In genomic region chr18:3029215-3029972, GRCh38 we compare ENCODE assay signal across 10 cellular contexts. TPM values are rescaled to one million over a fixed set of nuclear protein-coding genes. Genes with fewer than 3 reads are reported as not detected.
DNase-seq lines count a peak whose midpoint lies in the region; ATAC-seq, FAIRE-seq and TF ChIP-seq lines count a peak whose summit lies in the region.
"Had no signal": no experiment of that assay in that cellular context is flagged by ENCODE, and none has a peak within 500 bp of the region (broad histone marks: within the 10 kb centered on the region; RNA-seq: fewer than 3 reads in every experiment).

No MANE protein-coding gene starts in this region.

- H2AFZ ChIP-seq in PC-9 (0 out of 2 replicates have a peak overlapping the region, but pooled peaks have one; percentile 32), H1 (ENCODE audit: low read length) (peak overlapping the region; percentile 95), mesenchymal stem cell (ENCODE audit: low read depth, low read length) (peak overlapping the region; percentile 93)

- DNase-seq in PC-9 (no peak), H1 (ENCODE audit: low read depth in 1 of 2, low spot score in 2 of 2) (no peak), mesenchymal stem cell (peak; percentile 88), transverse colon (peak; percentile 17), glutamatergic neuron (no peak)
- no peak for DNase-seq in naive thymus-derived CD8-positive, alpha-beta T cell
- no peak for DNase-seq in effector CD4-positive, alpha-beta T cell
- DNase-seq: NCI-H1048, NCI-H510A, psoas muscle had no signal

- no peaks in the 10 kb centered on the region for H3K23me2 ChIP-seq in H1 (ENCODE audit: low read depth, low read length)

- POLR2A ChIA-PET in PC-9 (lab: Charles Lee; ENCODE audit: unreplicated experiment) (no interaction called here), H1 (lab: Charles Lee; ENCODE audit: partially characterized antibody) (interaction anchor here (0.7 kb wide), 1 partner anchor 9 kb away, joined by 3 read pairs; no protein-coding TSS in a partner anchor)
- POLR2A ChIA-PET in naive thymus-derived CD8-positive, alpha-beta T cell (lab: Charles Lee), result no interaction called here

- in situ Hi-C loops in transverse colon (cut with MboI; ENCODE audit: low pct_ligation_motif_present in 1 of 4, low pct_unique_long_range_greater_than_20kb in 1 of 4, low sequenced_read_pairs in 3 of 4), result no loop called here

- TF ChIP-seq EP300 in H1 (IDR thresholded peaks at IDR 0.05; ENCODE audit: borderline replicate concordance in 1 of 2, low read depth in 2 of 2, low read length in 2 of 2) (no peak), transverse colon (IDR thresholded peaks at IDR 0.05; ENCODE audit: low read depth) (no peak)

- H2BK120ac ChIP-seq in H1 (replicated peaks; ENCODE audit: low read depth, low read length) (no peak overlapping the region), mesenchymal stem cell (ENCODE audit: low read depth, low read length) (no peak overlapping the region)

- H3K27ac Mint-ChIP-seq in naive thymus-derived CD8-positive, alpha-beta T cell, result peak overlapping the region in 2 of 10 donors; percentile 83 to 85
- H3K27ac Mint-ChIP-seq in glutamatergic neuron (ENCODE audit: unreplicated experiment), result no peak overlapping the region

- H2BK5ac ChIP-seq in H1 (ENCODE audit: low read depth, low read length) (no peak overlapping the region), mesenchymal stem cell (ENCODE audit: low read depth, low read length, poor library complexity, severe bottlenecking) (no peak overlapping the region)

- no peaks in the 10 kb centered on the region for H3K79me2 ChIP-seq in PC-9 (ENCODE audit: low read depth)
- H3K79me2 ChIP-seq in H1 (ENCODE audit: control insufficient read depth in 1 of 2, insufficient read depth in 2 of 2, low read length in 2 of 2), result no peaks in the 10 kb centered on the region

- H3K14ac ChIP-seq in H1 (ENCODE audit: insufficient read length) (no peak overlapping the region), mesenchymal stem cell (ENCODE audit: low read length in 2 of 2) (peak overlapping the region in 1 of 2 experiments; percentile 77)

- TF ChIP-seq RAD21 in H1 (IDR thresholded peaks at IDR 0.05 in 1 of 2, conservative IDR thresholded peaks at IDR 0.05 in 1 of 2; ENCODE audit: low read depth in 2 of 2, low read length in 2 of 2), result no peak

- no peak for FAIRE-seq in H1 (lab: Jason Lieb, UNC)

- H2BK20ac ChIP-seq in H1 (ENCODE audit: low read length), result no peak overlapping the region

- H3K4me2 ChIP-seq in PC-9 (no peak overlapping the region), H1 (ENCODE audit: insufficient read depth in 1 of 2, low read depth in 2 of 2, low read length in 2 of 2) (no peak overlapping the region), mesenchymal stem cell (ENCODE audit: low read length, poor library complexity, severe bottlenecking) (no peak overlapping the region)

- no peaks in the 10 kb centered on the region for H3K9me2 ChIP-seq in PC-9 (ENCODE audit: insufficient read depth)

- WGBS in H1 (ENCODE audit: extremely low coverage in 1 of 2, insufficient coverage in 1 of 2, insufficient read length in 1 of 2, insufficient replicate concordance in 2 of 2, low coverage in 1 of 2, low lambda C conversion rate in 2 of 2, missing lambda C conversion rate in 1 of 2), 2 experiments, result 86% methylated on average over 11 of the region's 12 CpGs; no CpG with 5 or more reads in 1 of the 2 experiments
- 22% methylated on average over 8 of the region's 12 CpGs for WGBS in mesenchymal stem cell
- WGBS in transverse colon (ENCODE audit: low coverage in 1 of 2), 2 donors, result 32 to 35% methylated on average over 6 to 12 of the region's 12 CpGs

- no peak overlapping the region for H2AK5ac ChIP-seq in H1 (ENCODE audit: low read depth, low read length)
- H2AK5ac ChIP-seq in mesenchymal stem cell (ENCODE audit: low read length, severe bottlenecking), result no peak overlapping the region

- no peaks in the 10 kb centered on the region for H3K79me1 ChIP-seq in H1 (ENCODE audit: low read depth, low read length)
- H3K79me1 ChIP-seq in mesenchymal stem cell (replicated peaks; ENCODE audit: low read length, poor library complexity, severe bottlenecking), result no peaks in the 10 kb centered on the region

- H3K4me3 ChIP-seq in PC-9 (no peak overlapping the region), H1 (ENCODE audit: extremely low read depth in 1 of 4, insufficient read depth in 2 of 4, low read depth in 3 of 4, low read length in 4 of 4) (no peak overlapping the region), mesenchymal stem cell (ENCODE audit: insufficient read depth in 1 of 2, low read depth in 1 of 2, low read length in 2 of 2) (no peak overlapping the region), transverse colon (no peak overlapping the region)
- H3K4me3 ChIP-seq: psoas muscle had no signal

- peaks cover 9% of the 10 kb centered on the region; the same call in 1 of the 2 replicates for H3F3A ChIP-seq in PC-9 (ENCODE audit: insufficient read depth, low read depth)

- H3K27me3 ChIP-seq in PC-9 (ENCODE audit: insufficient read depth, low read depth) (no peaks in the 10 kb centered on the region), H1 (replicated peaks in 1 of 4; ENCODE audit: control insufficient read depth in 3 of 4, extremely low read depth in 1 of 4, insufficient read depth in 3 of 4, low read length in 3 of 4) (no peaks in the 10 kb centered on the region), mesenchymal stem cell (ENCODE audit: control insufficient read depth in 1 of 2, insufficient read depth in 1 of 2, low read length in 2 of 2) (no peaks in the 10 kb centered on the region), transverse colon (no peaks in the 10 kb centered on the region)

- TF ChIP-seq POLR2A in H1 (IDR thresholded peaks at IDR 0.05; ENCODE audit: control extremely low read depth in 1 of 2, low read depth in 2 of 2, low read length in 2 of 2) (no peak), transverse colon (IDR thresholded peaks at IDR 0.05) (no peak)

- CTCF ChIA-PET in PC-9 (lab: Charles Lee), result no interaction called here
- CTCF ChIA-PET in H1 (lab: Charles Lee; ENCODE audit: partially characterized antibody), result interaction anchor here (0.7 kb wide), 1 partner anchor 33 kb away, joined by 3 read pairs; no protein-coding TSS in a partner anchor

- H3K4me1 ChIP-seq in PC-9 (replicated peaks; ENCODE audit: insufficient read depth) (no peaks in the 10 kb centered on the region), H1 (replicated peaks in 1 of 4; ENCODE audit: control insufficient read depth in 3 of 4, insufficient read depth in 4 of 4, low read length in 3 of 4) (peaks cover 0 to 2% (median 0%) of the 10 kb centered on the region in 4 experiments; a peak in 1 of 7 replicates), mesenchymal stem cell (ENCODE audit: control insufficient read depth, insufficient read depth, low read depth, low read length) (no peaks in the 10 kb centered on the region), transverse colon (peaks cover 8 to 32% (median 19%) of the 10 kb centered on the region in 4 donors)
- H3K4me1 ChIP-seq: psoas muscle had no signal

- no peak for TF ChIP-seq CTCF in PC-9 (conservative IDR thresholded peaks at IDR 0.05)
- TF ChIP-seq CTCF in H1 (IDR thresholded peaks at IDR 0.05; ENCODE audit: control extremely low read depth in 1 of 3, insufficient read depth in 1 of 3, low read depth in 1 of 3, low read length in 3 of 3), result no peak
- TF ChIP-seq CTCF in transverse colon (IDR thresholded peaks at IDR 0.05), result no peak
- no peak for TF ChIP-seq CTCF in glutamatergic neuron (IDR thresholded peaks at IDR 0.05; ENCODE audit: partially characterized antibody, unreplicated experiment)

- H3K9me3 ChIP-seq in PC-9 (ENCODE audit: insufficient read depth, low read depth) (no peaks in the 10 kb centered on the region), H1 (ENCODE audit: insufficient read depth in 2 of 2, low read depth in 1 of 2, low read length in 1 of 2) (no peaks in the 10 kb centered on the region), mesenchymal stem cell (ENCODE audit: control insufficient read depth, low read length) (no peaks in the 10 kb centered on the region), transverse colon (no peaks in the 10 kb centered on the region)
- H3K9me3 ChIP-seq: psoas muscle had no signal

- no peak overlapping the region for H4K5ac ChIP-seq in H1 (ENCODE audit: insufficient read length, low read depth, low read length)

- H3K36me3 ChIP-seq in PC-9 (ENCODE audit: low read depth), result no peaks in the 10 kb centered on the region
- H3K36me3 ChIP-seq in H1 (ENCODE audit: control insufficient read depth in 2 of 4, insufficient read depth in 4 of 4, low read length in 3 of 4), result no peaks in the 10 kb centered on the region
- H3K36me3 ChIP-seq in mesenchymal stem cell (ENCODE audit: control insufficient read depth in 1 of 2, insufficient read depth in 2 of 2, low read depth in 1 of 2, low read length in 2 of 2), result no peaks in the 10 kb centered on the region
- no peaks in the 10 kb centered on the region for H3K36me3 ChIP-seq in transverse colon

- no peaks in the 10 kb centered on the region for H3K27me3 Mint-ChIP-seq in naive thymus-derived CD8-positive, alpha-beta T cell
- H3K27me3 Mint-ChIP-seq in glutamatergic neuron (ENCODE audit: unreplicated experiment), result no peaks in the 10 kb centered on the region

- peaks cover 0 to 3% (median under 1%) of the 10 kb centered on the region in 4 donors for H3K4me1 Mint-ChIP-seq in naive thymus-derived CD8-positive, alpha-beta T cell
- H3K4me1 Mint-ChIP-seq in glutamatergic neuron (ENCODE audit: low read depth, unreplicated experiment), result peaks cover 4% of the 10 kb centered on the region

- H3K23ac ChIP-seq in H1 (ENCODE audit: insufficient read length) (no peak overlapping the region), mesenchymal stem cell (ENCODE audit: low read length in 2 of 2) (peak overlapping the region in 1 of 2 experiments; percentile 66)

- H3K9me3 Mint-ChIP-seq in naive thymus-derived CD8-positive, alpha-beta T cell, result no peaks in the 10 kb centered on the region
- peaks cover 2% of the 10 kb centered on the region for H3K9me3 Mint-ChIP-seq in glutamatergic neuron (ENCODE audit: unreplicated experiment)

- 0 out of 2 replicates have a peak overlapping the region, but pooled peaks have one; percentile 11 for H3K18ac ChIP-seq in H1 (ENCODE audit: extremely low read depth, low read length)
- peak overlapping the region; percentile 49 to 97 for H3K18ac ChIP-seq in mesenchymal stem cell (ENCODE audit: low read depth in 1 of 2, low read length in 2 of 2)

- H4K20me1 ChIP-seq in PC-9 (ENCODE audit: insufficient read depth) (no peaks in the 10 kb centered on the region), H1 (replicated peaks in 1 of 2; ENCODE audit: control insufficient read depth in 1 of 2, insufficient read depth in 2 of 2, low read length in 2 of 2) (no peaks in the 10 kb centered on the region)

- no peak overlapping the region for H2BK15ac ChIP-seq in H1 (ENCODE audit: low read length)
- no peak overlapping the region for H2BK15ac ChIP-seq in mesenchymal stem cell (ENCODE audit: low read depth, poor library complexity, severe bottlenecking)

- ATAC-seq in naive thymus-derived CD8-positive, alpha-beta T cell, result no peak
- ATAC-seq: psoas muscle had no signal

- H3K27ac ChIP-seq in PC-9, result no peak overlapping the region
- H3K27ac ChIP-seq in H1 (ENCODE audit: low read depth, low read length), result no peak overlapping the region
- no peak overlapping the region for H3K27ac ChIP-seq in mesenchymal stem cell (ENCODE audit: low read length, poor library complexity, severe bottlenecking)
- H3K27ac ChIP-seq in transverse colon, result peak overlapping the region; percentile 18 to 51 (median 34)
- H3K27ac ChIP-seq: psoas muscle had no signal

- H3K36me3 Mint-ChIP-seq in naive thymus-derived CD8-positive, alpha-beta T cell, result no peaks in the 10 kb centered on the region
- H3K36me3 Mint-ChIP-seq in glutamatergic neuron (ENCODE audit: unreplicated experiment), result no peaks in the 10 kb centered on the region

- H4K91ac ChIP-seq in H1 (replicated peaks; ENCODE audit: insufficient read length, low read length) (peak overlapping the region; percentile 1), mesenchymal stem cell (ENCODE audit: low read length) (peak overlapping the region; percentile 55)

- H2BK12ac ChIP-seq in H1 (ENCODE audit: low read depth, low read length) (no peak overlapping the region), mesenchymal stem cell (ENCODE audit: low read length in 2 of 2) (peak overlapping the region in 1 of 2 experiments; percentile 98)

- no TSS peak for BruUV-seq in PC-9 (replicated peaks; lab: Mats Ljungman, UMichigan)

- H3K9ac ChIP-seq in H1 (replicated peaks in 1 of 4; ENCODE audit: extremely low read depth in 1 of 4, low read depth in 3 of 4, low read length in 3 of 4) (no peak overlapping the region), mesenchymal stem cell (ENCODE audit: low read length) (no peak overlapping the region)

- H3K4ac ChIP-seq in H1 (replicated peaks; ENCODE audit: insufficient read length, low read depth, low read length) (no peak overlapping the region), mesenchymal stem cell (ENCODE audit: low read depth in 1 of 2, low read length in 2 of 2) (peak overlapping the region; percentile 26 to 99)

- intact Hi-C loops in PC-9 (cut with micrococcal nuclease; ENCODE audit: unreplicated experiment), result no loop called here
- intact Hi-C loops in transverse colon (cut with DNase I; ENCODE audit: low total_unique reads), result no loop called here

- H4K8ac ChIP-seq in H1 (ENCODE audit: extremely low read depth, insufficient read depth, low read length) (no peak overlapping the region), mesenchymal stem cell (ENCODE audit: low read length) (peak overlapping the region; percentile 38)

- H3K56ac ChIP-seq in H1 (replicated peaks; ENCODE audit: insufficient read length, low read depth, low read length), result no peak overlapping the region

- no peak overlapping the region for H3K4me3 Mint-ChIP-seq in naive thymus-derived CD8-positive, alpha-beta T cell
- no peak overlapping the region for H3K4me3 Mint-ChIP-seq in glutamatergic neuron (ENCODE audit: unreplicated experiment)

RNA-seq across cellular contexts. Expression of gene LPIN2, which starts 16.4 kb away (rescaled TPM):
- 13.3 and 15.0 TPM in 2 replicates for total RNA-seq in PC-9 (2021)
- total RNA-seq in H1 (2021; fragmentation: NEBNext Ultra II Directional; extraction: Animal tissue kit (Norgen Biotek cat#: 25700)), result 13.8 and 14.2 TPM in 2 replicates
- polyA plus RNA-seq in H1 (2011; rRNA removed), result 7.4 and 7.7 TPM in 2 replicates
- 11.6 TPM for polyA plus RNA-seq in H1 (2011; cell fraction: cytosol; rRNA removed)
- polyA plus RNA-seq in H1 (2011; cell fraction: nucleus; rRNA removed), result 12.2 TPM
- polyA plus RNA-seq in H1 (2012, experiment 1 of 2), result 8.6 to 10.8 TPM (median 9.6 TPM) in 4 replicates
- 1.7 TPM for polyA plus RNA-seq in H1 (2012, experiment 2 of 2)
- polyA plus RNA-seq in H1 (2013, experiment 1 of 2), result 7.6 TPM
- 7.8 TPM for polyA plus RNA-seq in H1 (2013, experiment 2 of 2)
- 14.3 and 16.1 TPM in 2 replicates for polyA minus RNA-seq in H1 (2011; rRNA and poly(A)+ RNA removed)
- 9.8 TPM for polyA minus RNA-seq in H1 (2011; cell fraction: cytosol; rRNA and poly(A)+ RNA removed)
- 18.0 TPM for polyA minus RNA-seq in H1 (2011; cell fraction: nucleus; rRNA and poly(A)+ RNA removed)
- polyA plus RNA-seq in mesenchymal stem cell (2013, experiment 1 of 2), result 28.4 TPM
- 28.0 TPM for polyA plus RNA-seq in mesenchymal stem cell (2013, experiment 2 of 2)
- 100 to 1,000 TPM in 1 of 4 donors, 10 to 100 TPM in 3; 11.1 to 151 (median 87.0) TPM for total RNA-seq in transverse colon
- 10 to 100 TPM; 57.4 to 59.6 TPM for total RNA-seq in naive thymus-derived CD8-positive, alpha-beta T cell
- 10 to 100 TPM; 38.6 to 54.9 (median 50.8) TPM for polyA plus RNA-seq in naive thymus-derived CD8-positive, alpha-beta T cell
- total RNA-seq in glutamatergic neuron (ENCODE audit: unreplicated experiment), result 7.6 TPM

Comparison
In these comparisons a context has a peak if more than half of its experiments do, and no peak if none do; other contexts are left out.
1. DNase-seq: peak in mesenchymal stem cell (single experiment) and transverse colon (single experiment); none in PC-9 (0 of 2), H1 (0 of 2), naive thymus-derived CD8-positive, alpha-beta T cell (0 of 10), effector CD4-positive, alpha-beta T cell (single experiment) and glutamatergic neuron (single experiment).
2. H2AFZ ChIP-seq: peak in every context shown above with its lines; median percentile 95 in H1; 93 in mesenchymal stem cell; 32 in PC-9.
3. H3K27ac ChIP-seq: peak in transverse colon (4 of 4); none in PC-9 (single experiment), H1 (single experiment) and mesenchymal stem cell (single experiment).